16 cellular contexts compared by ENCODE assay signal in genomic region chr1:42692461-42692860, GRCh38. TPM values are rescaled to one million over a fixed set of nuclear protein-coding genes. Genes with fewer than 3 reads are reported as not detected.
DNase-seq lines count a peak whose midpoint lies in the region; FAIRE-seq and TF ChIP-seq lines count a peak whose summit lies in the region.
"Had no signal": no experiment of that assay in that cellular context is flagged by ENCODE, and none has a peak within 500 bp of the region (broad histone marks: within the 10 kb centered on the region; RNA-seq: fewer than 3 reads in every experiment).

No MANE protein-coding gene starts in this region.

- H3K4me3 ChIP-seq in NB4 (ENCODE audit: low read depth, low read length), result peak overlapping the region; percentile 3
- H3K4me3 ChIP-seq in endodermal cell (ENCODE audit: low read length), result peak overlapping the region; percentile 33
- H3K4me3 ChIP-seq in mesendoderm (ENCODE audit: low read length), result no peak overlapping the region
- H3K4me3 ChIP-seq: heart left ventricle, spleen had no signal

- no peak overlapping the region for H2BK120ac ChIP-seq in mesendoderm (ENCODE audit: low read depth, low read length)

- H3K36me3 ChIP-seq in endodermal cell (ENCODE audit: control insufficient read depth, insufficient read depth, low read length) (peaks cover 75% of the 10 kb centered on the region), mesendoderm (ENCODE audit: control insufficient read depth, insufficient read depth, low read length) (peaks cover 1% of the 10 kb centered on the region)

- no peak overlapping the region for H4K8ac ChIP-seq in mesendoderm (ENCODE audit: low read depth, low read length)

- peaks cover 71% of the 10 kb centered on the region for H3K36me3 Mint-ChIP-seq in Calu3 (ENCODE audit: insufficient read depth, unreplicated experiment)
- H3K36me3 Mint-ChIP-seq in endodermal cell (ENCODE audit: low read depth), result peaks cover 51% of the 10 kb centered on the region
- H3K36me3 Mint-ChIP-seq in nephron (ENCODE audit: low read depth), result peaks cover 54% of the 10 kb centered on the region

- intact Hi-C loops in Calu3 (cut with micrococcal nuclease; ENCODE audit: unreplicated experiment), result loop anchor here (5.0 kb wide), 1 partner anchor 350 kb away; no protein-coding TSS in a partner anchor

- H3K9me3 ChIP-seq in endodermal cell (ENCODE audit: control insufficient read depth, low read length), result no peaks in the 10 kb centered on the region
- H3K9me3 ChIP-seq: heart left ventricle, spleen had no signal

- WGBS in endodermal cell (ENCODE audit: insufficient coverage in 1 of 2, insufficient read length in 1 of 2), 2 experiments, result 48% methylated on average over 5 of the region's 5 CpGs
- WGBS in mesendoderm (ENCODE audit: extremely low coverage, insufficient coverage, low lambda C conversion rate), result no CpG with 5 or more reads among the region's 5 CpGs

- no TSS peak for BruUV-seq in Calu3 (replicated peaks; lab: Mats Ljungman, UMichigan)

- H3K4me3 Mint-ChIP-seq in Calu3 (ENCODE audit: low read depth, unreplicated experiment) (peak overlapping the region; percentile 68), endodermal cell (no peak overlapping the region), nephron (peak overlapping the region in 2 of 3 experiments; percentile 2 to 6)

- H3K4me2 ChIP-seq in mesendoderm (ENCODE audit: low read length), result no peak overlapping the region
- H3K4me2 ChIP-seq: KMS-11 had no signal

- H3K27ac ChIP-seq in endodermal cell (ENCODE audit: low read depth, low read length) (peak overlapping the region; percentile 9), mesendoderm (ENCODE audit: low read depth, low read length) (no peak overlapping the region)
- H3K27ac ChIP-seq: heart left ventricle, KMS-11, spleen had no signal

- peaks cover 1% of the 10 kb centered on the region for H3K79me1 ChIP-seq in mesendoderm (ENCODE audit: low read length)

- H3K56ac ChIP-seq in mesendoderm (ENCODE audit: low read length), result no peak overlapping the region

- H3K79me2 ChIP-seq in mesendoderm (ENCODE audit: control insufficient read depth, insufficient read depth, low read length), result peaks cover 84% of the 10 kb centered on the region

- H3K18ac ChIP-seq in mesendoderm (ENCODE audit: low read length), result no peak overlapping the region

- H2BK5ac ChIP-seq in mesendoderm (ENCODE audit: low read length), result no peak overlapping the region

- peak; percentile 33 for DNase-seq in Calu3
- DNase-seq in NB4 (ENCODE audit: low read depth), result no peak
- no peak for DNase-seq in endodermal cell
- no peak for DNase-seq in mesendoderm
- no peak for DNase-seq in CD1c-positive myeloid dendritic cell (ENCODE audit: extremely low spot score)
- no peak for DNase-seq in GM12891 (ENCODE audit: insufficient read length, low spot score)
- no peak for DNase-seq in effector CD4-positive, alpha-beta T cell
- DNase-seq: activated naive CD4-positive, alpha-beta T cell; dermis blood vessel endothelial cell; H7; heart left ventricle; NCI-H510A treated with DMSO at 0.1 percent for 48 hours; SIG-M5; spleen had no signal

- H3K4ac ChIP-seq in mesendoderm (ENCODE audit: low read depth, low read length), result no peak overlapping the region

- no peaks in the 10 kb centered on the region for H3K27me3 ChIP-seq in endodermal cell (ENCODE audit: control insufficient read depth, insufficient read depth, low read length, poor library complexity, severe bottlenecking)
- H3K27me3 ChIP-seq in mesendoderm (ENCODE audit: insufficient read depth, low read length, poor library complexity), result no peaks in the 10 kb centered on the region
- H3K27me3 ChIP-seq: heart left ventricle, spleen had no signal

- no peak for FAIRE-seq in GM12891 (lab: Jason Lieb, UNC)

- H3K4me1 ChIP-seq in endodermal cell (ENCODE audit: control insufficient read depth, insufficient read depth, low read length) (peaks cover 18% of the 10 kb centered on the region), mesendoderm (ENCODE audit: control insufficient read depth, low read depth, low read length) (peaks cover 5% of the 10 kb centered on the region)

- TF ChIP-seq POLR2A in NB4 (IDR thresholded peaks at IDR 0.05; ENCODE audit: extremely low read depth, insufficient read length), result no peak
- TF ChIP-seq POLR2A in GM12891 (IDR thresholded peaks at IDR 0.05; ENCODE audit: low read depth, low read length), result no peak

- no peak overlapping the region for H3K9ac ChIP-seq in endodermal cell (ENCODE audit: extremely low read depth, low read length, poor library complexity, severe bottlenecking)
- no peak overlapping the region for H3K9ac ChIP-seq in mesendoderm (ENCODE audit: low read length)
- H3K9ac ChIP-seq: KMS-11 had no signal

- H3K9me3 Mint-ChIP-seq in Calu3 (ENCODE audit: low read depth, unreplicated experiment), result no peaks in the 10 kb centered on the region
- no peaks in the 10 kb centered on the region for H3K9me3 Mint-ChIP-seq in endodermal cell
- no peaks in the 10 kb centered on the region for H3K9me3 Mint-ChIP-seq in nephron

- no peaks in the 10 kb centered on the region for H3K27me3 Mint-ChIP-seq in Calu3 (ENCODE audit: unreplicated experiment)
- H3K27me3 Mint-ChIP-seq in endodermal cell (ENCODE audit: insufficient read depth), result no peaks in the 10 kb centered on the region
- H3K27me3 Mint-ChIP-seq in nephron (ENCODE audit: low read depth), result no peaks in the 10 kb centered on the region

- H3K4me1 Mint-ChIP-seq in Calu3 (ENCODE audit: low read depth, unreplicated experiment) (peaks cover 51% of the 10 kb centered on the region), endodermal cell (peaks cover 39% of the 10 kb centered on the region), nephron (peaks cover 54% of the 10 kb centered on the region)

- H2BK15ac ChIP-seq in mesendoderm (replicated peaks; ENCODE audit: low read depth), result no peak overlapping the region

- H3K27ac Mint-ChIP-seq in Calu3 (ENCODE audit: unreplicated experiment) (peak overlapping the region; percentile 88), endodermal cell (peak overlapping the region; percentile 33), nephron (peak overlapping the region; percentile 27 to 95 (median 65))

- CTCF ChIA-PET in Calu3 (lab: Charles Lee), result interaction anchor here (0.6 to 2.6 kb wide), 5 partner anchors 10 to 363 kb away, joined by 3 to 16 read pairs (median 3); partner anchors contain the start of gene YBX1

- no peak overlapping the region for H3K23ac ChIP-seq in mesendoderm (ENCODE audit: low read length)

- no peak overlapping the region for H2AK5ac ChIP-seq in mesendoderm (ENCODE audit: low read length)

- TF ChIP-seq CTCF in Calu3 (IDR thresholded peaks at IDR 0.05; ENCODE audit: unreplicated experiment), result no peak
- no peak for TF ChIP-seq CTCF in NB4 (IDR thresholded peaks at IDR 0.05; ENCODE audit: low read depth, low read length)
- TF ChIP-seq CTCF in endodermal cell (conservative IDR thresholded peaks at IDR 0.05), result no peak
- TF ChIP-seq CTCF in nephron (IDR thresholded peaks at IDR 0.05; ENCODE audit: unreplicated experiment in 3 of 3), result no peak

- H4K5ac ChIP-seq in mesendoderm (ENCODE audit: low read length), result no peak overlapping the region

TF ChIP-seq in GM12891, 5 proteins besides CTCF, POLR2A, EP300 and RAD21:
- TF ChIP-seq SPI1 (IDR thresholded peaks at IDR 0.05; ENCODE audit: low read depth, low read length) (no peak), POLR2AphosphoS5 (IDR thresholded peaks at IDR 0.05; ENCODE audit: low read depth, low read length) (no peak), POU2F2 (IDR thresholded peaks at IDR 0.05; ENCODE audit: low read depth, low read length) (no peak)
TF ChIP-seq in GM12891: peak in this region for 0.

RNA-seq across cellular contexts. Expression of gene YBX1, which starts 10.2 kb away (rescaled TPM):
- total RNA-seq in Calu3 (2022) (808 and 937 TPM in 2 replicates), endodermal cell (100 to 1,000 TPM; 655 to 668 TPM)
- polyA plus RNA-seq in endodermal cell (2013, experiment 1 of 2), result 1,068 TPM
- 1,071 TPM for polyA plus RNA-seq in endodermal cell (2013, experiment 2 of 2)
- polyA plus RNA-seq in mesendoderm (2013, experiment 1 of 2), result 1,698 TPM
- 1,742 TPM for polyA plus RNA-seq in mesendoderm (2013, experiment 2 of 2)
- 692 TPM for polyA plus RNA-seq in GM12891 (2012; ENCODE audit: low read depth, missing spikeins)

RNA-seq across cellular contexts. Expression of gene PPIH, which starts 34.2 kb away (rescaled TPM):
- total RNA-seq in Calu3 (2022) (58.6 and 68.3 TPM in 2 replicates), endodermal cell (10 to 100 TPM; 63.3 to 73.2 TPM)
- 48.6 TPM for polyA plus RNA-seq in endodermal cell (2013, experiment 1 of 2)
- 50.8 TPM for polyA plus RNA-seq in endodermal cell (2013, experiment 2 of 2)
- 125 TPM for polyA plus RNA-seq in mesendoderm (2013, experiment 1 of 2)
- polyA plus RNA-seq in mesendoderm (2013, experiment 2 of 2), result 127 TPM
- 81.2 TPM for polyA plus RNA-seq in GM12891 (2012; ENCODE audit: low read depth, missing spikeins)

RNA-seq across cellular contexts. Expression of gene CLDN19, which starts 47.6 kb away (rescaled TPM):
- not detected in 2 replicates for total RNA-seq in Calu3 (2022)
- total RNA-seq in endodermal cell, result 10 to 100 TPM; 31.6 to 32.6 TPM
- polyA plus RNA-seq in endodermal cell (2013, experiment 1 of 2), result 7.2 TPM
- polyA plus RNA-seq in endodermal cell (2013, experiment 2 of 2), result 7.2 TPM
- 3.5 TPM for polyA plus RNA-seq in mesendoderm (2013, experiment 1 of 2)
- polyA plus RNA-seq in mesendoderm (2013, experiment 2 of 2), result 3.7 TPM
- polyA plus RNA-seq in GM12891 (2012; ENCODE audit: low read depth, missing spikeins), result not detected
- total RNA-seq: dermis blood vessel endothelial cell had no signal

Comparison
In these comparisons a context has a peak if more than half of its experiments do, and no peak if none do; other contexts are left out.
1. H3K27ac Mint-ChIP-seq: peak in every context shown above with its lines; median percentile 88 in Calu3; 65 in nephron; 33 in endodermal cell.
2. RNA of gene CLDN19, which starts 47.6 kb away (total RNA-seq): 31.6 to 32.6 TPM in endodermal cell; not detected in Calu3; every median in the first group is over 10 times any median in the second.